In the genomic region with DNA sequence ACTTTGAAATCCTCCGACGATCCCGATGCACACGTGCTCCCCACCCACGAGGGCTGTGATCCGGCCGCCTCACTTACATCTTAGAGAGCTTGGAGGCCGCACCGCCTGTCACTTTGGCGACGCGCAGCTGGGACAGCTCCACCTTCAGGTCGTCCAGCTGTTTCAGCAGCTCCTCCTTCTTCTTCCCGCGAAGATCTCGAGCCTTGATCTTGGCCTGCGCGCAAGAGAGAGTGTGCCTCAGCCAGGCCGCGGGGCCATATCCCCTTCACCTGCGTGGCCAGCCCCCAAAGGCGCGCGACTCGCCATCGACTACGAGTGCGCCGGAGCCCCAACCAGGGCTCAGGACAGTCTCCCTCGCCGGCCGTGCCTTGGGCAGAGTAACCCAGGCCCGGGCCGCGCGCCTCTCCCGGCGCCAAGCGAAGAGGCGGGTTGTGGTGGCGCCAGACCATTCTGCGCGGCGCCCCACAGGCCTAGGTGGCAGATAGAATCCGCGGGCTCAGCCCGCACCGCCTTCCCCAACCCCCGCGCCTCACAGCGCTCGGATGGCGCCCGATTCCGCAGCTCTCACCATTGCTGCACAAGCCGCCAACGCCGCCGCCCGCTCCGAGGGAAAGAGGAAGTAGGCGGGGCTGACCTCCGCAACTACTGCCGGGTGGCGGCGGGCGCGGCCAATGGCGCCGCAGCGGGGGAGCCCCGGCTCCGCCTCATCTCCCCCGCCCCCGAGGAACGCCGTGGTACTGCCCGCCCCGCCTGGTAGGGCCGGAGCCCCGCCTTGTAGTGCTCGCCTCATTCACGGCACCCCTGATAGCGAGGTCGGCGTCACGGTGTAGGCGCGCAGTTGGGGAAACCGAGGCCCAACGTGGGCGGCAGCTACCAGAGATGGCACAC, we compare ENCODE assay signal across 8 cellular contexts. TPM values are rescaled to one million over a fixed set of nuclear protein-coding genes. Genes with fewer than 3 reads are reported as not detected.
DNase-seq lines count a peak whose midpoint lies in the region; ATAC-seq and TF ChIP-seq lines count a peak whose summit lies in the region.

A gene (plus strand): TSS at position 789 of the 888 bp plus-strand sequence. CDS start 7,161 bp downstream, outside the sequence.
A gene (minus strand): TSS at position 616 of the 888 bp plus-strand sequence. CDS start 45 bp downstream, at position 571.

- peaks cover 20% of the 10 kb centered on the region for H3K4me1 Mint-ChIP-seq in T-helper 2 cell treated with Interferon-gamma antibody and Interleukin-4, amounts not matched to agents 5 μg/mL and 100 μg/mL, for 36 hours (ENCODE audit: low read depth)

- peak within 1 kb of the TSS; percentile 90 to 97 for H3K27ac ChIP-seq in ascending aorta
- peak within 1 kb of the TSS; percentile 82 for H3K27ac ChIP-seq in right cardiac atrium (ENCODE audit: low read length)
- H3K27ac ChIP-seq in aorta (ENCODE audit: low read depth in 1 of 2, low read length in 2 of 2) = peak within 1 kb of the TSS in 1 of 2 donors; percentile 53

- H3K4me3 ChIP-seq in ascending aorta = peak within 1 kb of the TSS; percentile 88 to 98
- H3K4me3 ChIP-seq in right cardiac atrium (ENCODE audit: low read length) = peak within 1 kb of the TSS; percentile 64
- peak within 1 kb of the TSS; percentile 50 to 51 for H3K4me3 ChIP-seq in aorta (ENCODE audit: low read length in 2 of 2)

- under 1% methylated on average over 92 of the region's 92 CpGs for WGBS in right cardiac atrium
- 0 to 1% methylated on average over 92 of the region's 92 CpGs for WGBS in aorta, 2 donors

- ATAC-seq in GM18511 (IDR thresholded peaks at IDR 0.05; ENCODE audit: unreplicated experiment) (peak; percentile 91), HG03025 (IDR thresholded peaks at IDR 0.05; ENCODE audit: low FRiP score, unreplicated experiment) (peak; percentile 80), right cardiac atrium (peak; percentile 97), aorta (ENCODE audit: low FRiP score) (peak; percentile 98)

- TF ChIP-seq CTCF in ascending aorta (IDR thresholded peaks at IDR 0.05) = peak in 2 of 3 experiments; percentile 24 to 25

- H3K4me1 ChIP-seq in ascending aorta (peaks cover 8 to 13% of the 10 kb centered on the region in 2 donors), right cardiac atrium (ENCODE audit: control insufficient read depth, insufficient read depth, low read length) (peaks cover 5% of the 10 kb centered on the region), aorta (ENCODE audit: control insufficient read depth in 1 of 2, insufficient read depth in 2 of 2, low read length in 2 of 2) (no peaks in the 10 kb centered on the region)

- peak within 1 kb of the TSS; percentile 97 for H3K27ac Mint-ChIP-seq in T-helper 2 cell treated with Interferon-gamma antibody and Interleukin-4, amounts not matched to agents 5 μg/mL and 100 μg/mL, for 36 hours

- H3K9me3 ChIP-seq in ascending aorta (no peaks in the 10 kb centered on the region), right cardiac atrium (ENCODE audit: control insufficient read depth, low read length) (no peaks in the 10 kb centered on the region), aorta (ENCODE audit: control insufficient read depth, low read length) (no peaks in the 10 kb centered on the region)

- H3K36me3 ChIP-seq in ascending aorta (peaks cover 32 to 41% of the 10 kb centered on the region in 2 donors), aorta (ENCODE audit: control insufficient read depth in 1 of 2, insufficient read depth in 2 of 2, low read length in 1 of 2) (peaks cover 0 to 5% of the 10 kb centered on the region in 2 donors)

- no peaks in the 10 kb centered on the region for H3K27me3 ChIP-seq in ascending aorta
- H3K27me3 ChIP-seq in right cardiac atrium (ENCODE audit: control insufficient read depth, insufficient read depth) = no peaks in the 10 kb centered on the region
- H3K27me3 ChIP-seq in aorta (ENCODE audit: control insufficient read depth in 1 of 2, insufficient read depth in 2 of 2, low read length in 1 of 2) = no peaks in the 10 kb centered on the region

- intact Hi-C loops in ascending aorta (cut with DNase I) = loop anchor here (1.0 to 10.0 kb wide), 7 partner anchors 8 to 444 kb away; a partner anchor contains a TSS
- intact Hi-C loops in right cardiac atrium (cut with DNase I) = no loop called here
- intact Hi-C loops in aorta (cut with DNase I) = no loop called here

- peak within 1 kb of the TSS; percentile 98 for H3K4me3 Mint-ChIP-seq in T-helper 2 cell treated with Interferon-gamma antibody and Interleukin-4, amounts not matched to agents 5 μg/mL and 100 μg/mL, for 36 hours

- peak; percentile 88 for DNase-seq in NCI-H2029 (lab: John Stamatoyannopoulos, UW)
- DNase-seq in T-helper 2 cell treated with Interferon-gamma antibody and Interleukin-4, amounts not matched to agents 5 μg/mL and 100 μg/mL, for 36 hours (ENCODE audit: low spot score) = peak; percentile 95
- DNase-seq in ascending aorta (ENCODE audit: low spot score in 2 of 2) = peak; percentile 74 to 97
- DNase-seq in right cardiac atrium = peak; percentile 96 to 98 (median 98)
- peak; percentile 66 for DNase-seq in renal cortical epithelial cell (ENCODE audit: low read depth)
- peak; percentile 97 to 98 for DNase-seq in aorta

- H3K9me3 Mint-ChIP-seq in T-helper 2 cell treated with Interferon-gamma antibody and Interleukin-4, amounts not matched to agents 5 μg/mL and 100 μg/mL, for 36 hours = no peaks in the 10 kb centered on the region

- H3K27me3 Mint-ChIP-seq in T-helper 2 cell treated with Interferon-gamma antibody and Interleukin-4, amounts not matched to agents 5 μg/mL and 100 μg/mL, for 36 hours (ENCODE audit: low read depth) = no peaks in the 10 kb centered on the region

- peaks cover 41% of the 10 kb centered on the region for H3K36me3 Mint-ChIP-seq in T-helper 2 cell treated with Interferon-gamma antibody and Interleukin-4, amounts not matched to agents 5 μg/mL and 100 μg/mL, for 36 hours (ENCODE audit: low read depth)

RNA-seq across cellular contexts. Expression of the first gene that starts in this region (rescaled TPM):
- 12.0 TPM for total RNA-seq in ascending aorta
- 10 to 100 TPM; 31.9 to 37.7 (median 34.9) TPM for total RNA-seq in right cardiac atrium
- 40.8 TPM for polyA plus RNA-seq in right cardiac atrium
- 14.2 and 15.7 TPM in 2 replicates for total RNA-seq in renal cortical epithelial cell
- total RNA-seq in aorta = 10 to 100 TPM; 22.7 to 24.4 TPM
- polyA plus RNA-seq in aorta = 10 to 100 TPM; 27.4 to 29.8 TPM

RNA-seq across cellular contexts. Expression of the second gene that starts in this region (rescaled TPM):
- total RNA-seq in ascending aorta = 2,123 TPM
- total RNA-seq in right cardiac atrium = 100 to 1,000 TPM; 696 to 797 (median 747) TPM
- polyA plus RNA-seq in right cardiac atrium = 2,205 TPM
- total RNA-seq in renal cortical epithelial cell = 609 and 3,177 TPM in 2 replicates
- 100 to 1,000 TPM; 806 to 812 TPM for total RNA-seq in aorta
- 1,000 to 10,000 TPM; 3,301 to 6,282 TPM for polyA plus RNA-seq in aorta
